Comparison of ENCODE assay signal across 26 cellular contexts in the genomic region with DNA sequence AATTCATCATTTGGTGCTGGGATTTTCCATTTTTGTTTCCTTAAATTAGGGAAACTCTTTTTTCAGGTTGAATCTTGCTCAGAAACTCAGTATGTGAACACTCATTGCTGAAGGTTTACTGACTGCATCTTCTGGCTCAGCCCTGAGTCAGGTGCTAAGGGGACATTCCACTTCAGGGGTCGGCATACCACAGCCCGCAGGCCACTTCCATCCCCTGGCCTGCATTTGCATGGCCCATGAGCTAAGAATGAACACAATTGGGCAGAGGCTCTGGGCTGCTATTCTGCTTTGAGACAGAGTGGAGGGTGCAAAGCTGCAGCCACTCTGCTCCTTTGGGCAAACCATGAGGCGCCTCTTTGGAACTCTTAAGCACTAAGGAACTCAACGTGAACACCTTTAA.
"Had no signal": no experiment of that assay in that cellular context is flagged by ENCODE, and none has a peak within 500 bp of the region (broad histone marks: within the 10 kb centered on the region; RNA-seq: fewer than 3 reads in every experiment).

No MANE protein-coding gene starts in this region.

- DNase-seq: activated CD4-positive, alpha-beta T cell treated with anti-CD3 and anti-CD28 coated beads for 48 hours; activated CD4-positive, alpha-beta T cell treated with anti-CD3 and anti-CD28 coated beads, Interleukin-2, amount 50 U/mL, for 1 hour; activated CD4-positive, alpha-beta T cell treated with anti-CD3 and anti-CD28 coated beads, Interleukin-2, amount 50 U/mL, for 48 hours; activated CD8-positive, alpha-beta memory T cell treated with anti-CD3 and anti-CD28 coated beads for 24 hours; activated CD8-positive, alpha-beta T cell treated with anti-CD3 and anti-CD28 coated beads for 36 hours; activated effector memory CD4-positive, alpha-beta T cell treated with Interleukin-2 at 50 U/mL for 16 hours; activated gamma-delta T cell treated with Interleukin-2 at 50 U/mL for 16 hours; activated naive CD4-positive, alpha-beta T cell treated with anti-CD3 and anti-CD28 coated beads, Interleukin-2, amount 50 U/mL, for 16 hours; activated naive CD4-positive, alpha-beta T cell treated with Interleukin-2 at 50 U/mL for 16 hours; activated T-cell treated with anti-CD3 and anti-CD28 coated beads, Interleukin-2, amount 50 U/mL, for 4 hours; amniotic stem cell; anterior cingulate cortex; brain microvascular endothelial cell; cortex of kidney; dermis blood vessel endothelial cell; effector CD4-positive, alpha-beta T cell; effector memory CD8-positive, alpha-beta T cell; erythroblast; foreskin keratinocyte; gastrocnemius medialis; glutamatergic neuron; heart right ventricle; T-helper 2 cell had no signal

- H3K4me3 ChIP-seq: esophagus muscularis mucosa, gastrocnemius medialis, heart right ventricle had no signal

- H3K4me1 ChIP-seq: esophagus muscularis mucosa, foreskin keratinocyte, gastrocnemius medialis, heart right ventricle had no signal

- H3K36me3 Mint-ChIP-seq: activated naive CD8-positive, alpha-beta T cell had no signal

- H3K4me3 Mint-ChIP-seq: activated CD8-positive, alpha-beta T cell treated with anti-CD3 and anti-CD28 coated beads for 36 hours; activated naive CD8-positive, alpha-beta T cell; activated T-cell treated with anti-CD3 and anti-CD28 coated beads, Interleukin-2, amount 50 U/mL, for 4 hours; activated T-helper 17 cell treated with anti-CD3 and anti-CD28 coated beads, Interleukin-2, amount 50 U/mL, for 72 hours; effector memory CD8-positive, alpha-beta T cell had no signal

- H3K4me1 Mint-ChIP-seq: activated T-helper 17 cell treated with anti-CD3 and anti-CD28 coated beads, Interleukin-2, amount 50 U/mL, for 72 hours had no signal

- H3K9me3 ChIP-seq: esophagus muscularis mucosa, gastrocnemius medialis, heart right ventricle had no signal

- H3K27me3 ChIP-seq: brain microvascular endothelial cell, esophagus muscularis mucosa, foreskin keratinocyte, gastrocnemius medialis, heart right ventricle had no signal

- ATAC-seq: activated CD8-positive, alpha-beta T cell treated with anti-CD3 and anti-CD28 coated beads for 36 hours; activated T-cell treated with anti-CD3 and anti-CD28 coated beads, Interleukin-2, amount 50 U/mL, for 4 hours; activated T-helper 17 cell treated with anti-CD3 and anti-CD28 coated beads, Interleukin-2, amount 50 U/mL, for 72 hours; effector memory CD8-positive, alpha-beta T cell; foreskin keratinocyte; gastrocnemius medialis had no signal

- H3K27ac ChIP-seq: brain microvascular endothelial cell, esophagus muscularis mucosa, foreskin keratinocyte, gastrocnemius medialis, heart right ventricle had no signal

- H3K27ac Mint-ChIP-seq: activated CD8-positive, alpha-beta T cell treated with anti-CD3 and anti-CD28 coated beads for 36 hours; activated naive CD8-positive, alpha-beta T cell; activated T-helper 17 cell treated with anti-CD3 and anti-CD28 coated beads, Interleukin-2, amount 50 U/mL, for 72 hours; effector memory CD8-positive, alpha-beta T cell had no signal

- H3K36me3 ChIP-seq: brain microvascular endothelial cell had no signal

- H3K9me3 Mint-ChIP-seq: activated CD8-positive, alpha-beta T cell treated with anti-CD3 and anti-CD28 coated beads for 36 hours; activated T-cell treated with anti-CD3 and anti-CD28 coated beads, Interleukin-2, amount 50 U/mL, for 4 hours; activated T-helper 17 cell treated with anti-CD3 and anti-CD28 coated beads, Interleukin-2, amount 50 U/mL, for 72 hours had no signal

- H3K27me3 Mint-ChIP-seq: activated CD8-positive, alpha-beta T cell treated with anti-CD3 and anti-CD28 coated beads for 36 hours; activated naive CD8-positive, alpha-beta T cell; activated T-helper 17 cell treated with anti-CD3 and anti-CD28 coated beads, Interleukin-2, amount 50 U/mL, for 72 hours had no signal
